1 cellular context compared by ENCODE assay signal in the genomic region with DNA sequence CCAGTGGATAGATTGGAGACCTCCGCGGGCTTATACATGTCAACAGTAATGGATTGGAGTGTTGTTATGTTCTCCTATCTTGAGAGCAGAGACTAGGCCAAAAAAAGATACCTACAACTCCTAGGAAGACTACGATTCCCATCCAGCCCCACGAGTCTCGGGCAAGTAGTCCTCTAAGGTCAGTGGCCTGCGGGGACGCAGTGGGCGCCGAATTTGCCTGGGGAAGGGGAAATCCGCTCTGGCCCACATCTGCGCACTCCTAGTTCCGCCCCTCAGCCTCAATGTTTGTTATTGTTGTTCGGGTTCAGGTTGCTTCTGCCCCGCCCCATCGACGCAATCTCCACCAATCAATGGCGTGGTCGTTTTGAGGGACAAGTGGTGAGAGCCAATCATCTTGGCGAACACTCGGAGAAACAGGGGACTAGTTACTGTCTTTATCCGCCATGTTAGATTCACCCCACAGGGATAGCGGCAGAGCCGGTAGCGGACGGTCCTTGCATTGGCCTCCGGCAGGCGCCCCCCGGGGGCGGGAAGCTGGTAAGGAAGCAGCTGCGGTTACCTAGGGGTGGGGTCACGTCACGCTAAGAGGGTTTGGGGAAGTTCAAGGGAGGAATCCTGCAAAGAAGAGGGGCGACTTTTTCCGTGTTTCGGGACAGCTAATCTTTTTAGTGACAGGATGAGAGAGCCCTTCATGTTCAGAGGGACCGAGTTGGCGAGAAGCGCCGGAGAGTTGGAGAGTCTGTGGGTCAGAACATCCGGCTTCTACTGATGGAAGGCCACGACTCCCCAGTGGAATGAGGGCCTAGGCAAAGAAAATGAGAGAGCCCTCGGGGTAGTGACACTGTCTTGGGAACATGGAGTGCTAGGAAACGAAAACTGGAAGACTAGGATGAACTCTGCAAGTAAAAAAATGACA.
A peak's percentile ranks its signal among the peaks of the same experiment; 100 is the strongest.
TF ChIP-seq lines count a peak whose summit lies in the region.

Gene NBR1 (plus strand): TSS at position 449 of the 916 bp plus-strand sequence. CDS start 4,586 bp downstream, outside the sequence.

TF ChIP-seq in K562, 482 proteins besides CTCF, POLR2A, EP300 and RAD21 (continued from another document and continues in another):
- TF ChIP-seq AFF4 (CRISPR knock-in tag; IDR thresholded peaks at IDR 0.05) (peak; percentile 73; the same call in 1 of the 2 replicates), ETV6 (IDR thresholded peaks at IDR 0.05; ENCODE audit: borderline replicate concordance in 1 of 2, low read depth in 2 of 2, low read length in 1 of 2) (peak in 1 of 2 experiments; percentile 40; a peak in 1 of 4 replicates), ETV6 (CRISPR knock-in tag; IDR thresholded peaks at IDR 0.05; ENCODE audit: borderline replicate concordance) (no peak), FOS (IDR thresholded peaks at IDR 0.05; ENCODE audit: extremely low read depth, insufficient read length) (peak; percentile 94), TAF9B (IDR thresholded peaks at IDR 0.05; ENCODE audit: partially characterized antibody) (peak; percentile 43), ELF2 (CRISPR knock-in tag; IDR thresholded peaks at IDR 0.05) (0 out of 2 replicates have a peak, but pooled peaks have one; percentile 14), ZZZ3 (IDR thresholded peaks at IDR 0.05) (no peak; the same call in 1 of the 2 replicates), ZNF830 (CRISPR knock-in tag; IDR thresholded peaks at IDR 0.05) (0 out of 2 replicates have a peak, but pooled peaks have one; percentile 86), SPI1 (IDR thresholded peaks at IDR 0.05; ENCODE audit: borderline replicate concordance, low read depth, low read length) (0 out of 2 replicates have a peak, but pooled peaks have one; percentile 57), ZNF586 (CRISPR knock-in tag; conservative IDR thresholded peaks at IDR 0.05) (no peak), YY1 (IDR thresholded peaks at IDR 0.05; ENCODE audit: borderline replicate concordance in 1 of 3, control insufficient read depth in 1 of 3, extremely low read depth in 1 of 3, insufficient read depth in 3 of 3, insufficient read length in 1 of 3, insufficient replicate concordance in 2 of 3, low read depth in 1 of 3, low read length in 2 of 3) (peak; percentile 70 to 95 (median 91)), IRF9 (tag; IDR thresholded peaks at IDR 0.05) (no peak), RNF2 (IDR thresholded peaks at IDR 0.05) (peak; percentile 31; the same call in 1 of the 2 replicates), ZNF551 (CRISPR knock-in tag; IDR thresholded peaks at IDR 0.05) (no peak), RERE (CRISPR knock-in tag; IDR thresholded peaks at IDR 0.05; ENCODE audit: borderline replicate concordance) (no peak), MBD2 (IDR thresholded peaks at IDR 0.05; ENCODE audit: borderline replicate concordance, low read depth) (peak; percentile 96), BRD4 (IDR thresholded peaks at IDR 0.05) (peak; percentile 88; the same call in 1 of the 2 replicates), POLR2B (IDR thresholded peaks at IDR 0.05; ENCODE audit: low read depth, partially characterized antibody) (peak; percentile 61), MLLT1 (IDR thresholded peaks at IDR 0.05) (peak in 1 of 2 experiments; percentile 79; a peak in 2 of 4 replicates), SMARCE1 (IDR thresholded peaks at IDR 0.05) (peak; percentile 6; the same call in 1 of the 2 replicates), PBX2 (CRISPR knock-in tag; IDR thresholded peaks at IDR 0.05; ENCODE audit: low read depth) (peak; percentile 88), PBX2 (tag; conservative IDR thresholded peaks at IDR 0.05; ENCODE audit: low read depth) (peak; percentile 99), NFXL1 (CRISPR knock-in tag; IDR thresholded peaks at IDR 0.05) (no peak), SP2 (IDR thresholded peaks at IDR 0.05; ENCODE audit: extremely low read depth, low read depth, low read length, poor library complexity, severe bottlenecking) (peak; percentile 79), HDGF (IDR thresholded peaks at IDR 0.05) (0 out of 2 replicates have a peak, but pooled peaks have one; percentile 8), GTF2F1 (IDR thresholded peaks at IDR 0.05; ENCODE audit: low read depth, low read length) (peak; percentile 86), POLR2AphosphoS5 (IDR thresholded peaks at IDR 0.05; ENCODE audit: control insufficient read depth, insufficient read depth, low read depth, low read length) (peak; percentile 71; the same call in 1 of the 2 replicates), SMAD4 (CRISPR knock-in tag; conservative IDR thresholded peaks at IDR 0.05) (0 out of 2 replicates have a peak, but pooled peaks have one; percentile 32), GABPB1 (CRISPR knock-in tag; IDR thresholded peaks at IDR 0.05) (peak; percentile 25; the same call in 1 of the 2 replicates)
- TF ChIP-seq, protein P1, sequence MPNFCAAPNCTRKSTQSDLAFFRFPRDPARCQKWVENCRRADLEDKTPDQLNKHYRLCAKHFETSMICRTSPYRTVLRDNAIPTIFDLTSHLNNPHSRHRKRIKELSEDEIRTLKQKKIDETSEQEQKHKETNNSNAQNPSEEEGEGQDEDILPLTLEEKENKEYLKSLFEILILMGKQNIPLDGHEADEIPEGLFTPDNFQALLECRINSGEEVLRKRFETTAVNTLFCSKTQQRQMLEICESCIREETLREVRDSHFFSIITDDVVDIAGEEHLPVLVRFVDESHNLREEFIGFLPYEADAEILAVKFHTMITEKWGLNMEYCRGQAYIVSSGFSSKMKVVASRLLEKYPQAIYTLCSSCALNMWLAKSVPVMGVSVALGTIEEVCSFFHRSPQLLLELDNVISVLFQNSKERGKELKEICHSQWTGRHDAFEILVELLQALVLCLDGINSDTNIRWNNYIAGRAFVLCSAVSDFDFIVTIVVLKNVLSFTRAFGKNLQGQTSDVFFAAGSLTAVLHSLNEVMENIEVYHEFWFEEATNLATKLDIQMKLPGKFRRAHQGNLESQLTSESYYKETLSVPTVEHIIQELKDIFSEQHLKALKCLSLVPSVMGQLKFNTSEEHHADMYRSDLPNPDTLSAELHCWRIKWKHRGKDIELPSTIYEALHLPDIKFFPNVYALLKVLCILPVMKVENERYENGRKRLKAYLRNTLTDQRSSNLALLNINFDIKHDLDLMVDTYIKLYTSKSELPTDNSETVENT (CRISPR knock-in tag; IDR thresholded peaks at IDR 0.05), result peak; percentile 68; the same call in 1 of the 2 replicates
